9 cellular contexts compared by ENCODE assay signal in genomic region chr2:199463708-199464613, GRCh38.
A peak's percentile ranks its signal among the peaks of the same experiment; 100 is the strongest.
DNase-seq lines count a peak whose midpoint lies in the region; ATAC-seq and TF ChIP-seq lines count a peak whose summit lies in the region.
"Had no signal": no experiment of that assay in that cellular context is flagged by ENCODE, and none has a peak within 500 bp of the region (broad histone marks: within the 10 kb centered on the region; RNA-seq: fewer than 3 reads in every experiment).

No MANE protein-coding gene starts in this region.

- no peak for ATAC-seq in GM19463 (IDR thresholded peaks at IDR 0.05; ENCODE audit: unreplicated experiment)

- H3K27ac Mint-ChIP-seq in nephron progenitor cell = no peak overlapping the region

- no peaks in the 10 kb centered on the region for H3K9me3 ChIP-seq in effector memory CD4-positive, alpha-beta T cell (ENCODE audit: control insufficient read depth, low read length)

- peaks cover 90% of the 10 kb centered on the region for H3K27me3 Mint-ChIP-seq in nephron progenitor cell (ENCODE audit: low read depth, poor library complexity)

- DNase-seq in AG20443 (ENCODE audit: low spot score) (peak; percentile 70), LNCaP clone FGC (ENCODE audit: low read depth) (no peak), nephron progenitor cell (peak; percentile 41), 8988T (no peak), NCI-H345 treated with DMSO at 0.1 percent for 48 hours (lab: John Stamatoyannopoulos, UW; ENCODE audit: unreplicated experiment) (no peak), HEK293T (ENCODE audit: extremely low spot score) (no peak)
- DNase-seq in effector memory CD4-positive, alpha-beta T cell = no peak
- DNase-seq: NCI-H524 treated with DMSO at 0.1 percent for 48 hours had no signal

- CTCF ChIA-PET in HEK293T (lab: Yijun Ruan, JAX) = interaction anchor here (0.7 kb wide), 2 partner anchors 223 to 1112 kb away, joined by 3 read pairs; no protein-coding TSS in a partner anchor

- H3K4me1 ChIP-seq in effector memory CD4-positive, alpha-beta T cell (ENCODE audit: control insufficient read depth, insufficient read depth, low read length, poor library complexity, severe bottlenecking) = peaks cover 33% of the 10 kb centered on the region

- peaks cover 59% of the 10 kb centered on the region for H3K4me1 Mint-ChIP-seq in nephron progenitor cell

- H3K4me3 Mint-ChIP-seq in nephron progenitor cell = peak overlapping the region; percentile 74

- H3K27ac ChIP-seq in effector memory CD4-positive, alpha-beta T cell (ENCODE audit: insufficient read depth, low read length, poor library complexity, severe bottlenecking) = no peak overlapping the region

- POLR2A ChIA-PET in HEK293T (lab: Yijun Ruan, JAX) = no interaction called here

- no peaks in the 10 kb centered on the region for H3K36me3 Mint-ChIP-seq in nephron progenitor cell (ENCODE audit: low read depth)

- TF ChIP-seq CTCF in LNCaP clone FGC (IDR thresholded peaks at IDR 0.05; ENCODE audit: control insufficient read depth, extremely low read depth, insufficient read depth) = no peak
- TF ChIP-seq CTCF in nephron progenitor cell (IDR thresholded peaks at IDR 0.05) = no peak

- H3K27me3 ChIP-seq in effector memory CD4-positive, alpha-beta T cell (replicated peaks; ENCODE audit: control insufficient read depth, insufficient read depth, low read length, poor library complexity, severe bottlenecking) = peaks cover 91% of the 10 kb centered on the region

- H3K9me3 Mint-ChIP-seq in nephron progenitor cell = no peaks in the 10 kb centered on the region

- no peaks in the 10 kb centered on the region for H3K36me3 ChIP-seq in effector memory CD4-positive, alpha-beta T cell (ENCODE audit: control insufficient read depth, insufficient read depth, low read length)

- H3K4me3 ChIP-seq in LNCaP clone FGC (ENCODE audit: low read depth, low read length) = peak overlapping the region; percentile 55
- peak overlapping the region; percentile 39 for H3K4me3 ChIP-seq in effector memory CD4-positive, alpha-beta T cell (ENCODE audit: insufficient read depth, low read depth, low read length, poor library complexity, severe bottlenecking)

TF ChIP-seq in HEK293T, 16 proteins besides CTCF, POLR2A, EP300 and RAD21:
- TF ChIP-seq L3MBTL2 (conservative IDR thresholded peaks at IDR 0.05) (no peak), FOXA1 (IDR thresholded peaks at IDR 0.05) (no peak), PKNOX1 (IDR thresholded peaks at IDR 0.05) (no peak), FOXM1 (IDR thresholded peaks at IDR 0.05; ENCODE audit: borderline replicate concordance) (no peak), TARDBP (IDR thresholded peaks at IDR 0.05) (no peak), SP1 (IDR thresholded peaks at IDR 0.05) (no peak), CTBP1 (IDR thresholded peaks at IDR 0.05; ENCODE audit: borderline replicate concordance) (no peak), NFRKB (IDR thresholded peaks at IDR 0.05) (no peak), SUZ12 (IDR thresholded peaks at IDR 0.05) (no peak), ELF4 (IDR thresholded peaks at IDR 0.05) (no peak), ZNF384 (IDR thresholded peaks at IDR 0.05) (no peak), HDGF (IDR thresholded peaks at IDR 0.05; ENCODE audit: borderline replicate concordance) (no peak), LEF1 (IDR thresholded peaks at IDR 0.05; ENCODE audit: borderline replicate concordance) (no peak), FOXK2 (IDR thresholded peaks at IDR 0.05) (no peak), BHLHE40 (IDR thresholded peaks at IDR 0.05; ENCODE audit: borderline replicate concordance) (no peak), ARNT (IDR thresholded peaks at IDR 0.05) (no peak)

Comparison
In these comparisons a context has a peak if more than half of its experiments do, and no peak if none do; other contexts are left out.
1. DNase-seq: peak in AG20443 (single experiment) and nephron progenitor cell (single experiment); none in LNCaP clone FGC (single experiment), effector memory CD4-positive, alpha-beta T cell (0 of 3), 8988T (single experiment), NCI-H345 treated with DMSO at 0.1 percent for 48 hours (single experiment) and HEK293T (single experiment).